1 cellular context compared by ENCODE assay signal in the genomic region with DNA sequence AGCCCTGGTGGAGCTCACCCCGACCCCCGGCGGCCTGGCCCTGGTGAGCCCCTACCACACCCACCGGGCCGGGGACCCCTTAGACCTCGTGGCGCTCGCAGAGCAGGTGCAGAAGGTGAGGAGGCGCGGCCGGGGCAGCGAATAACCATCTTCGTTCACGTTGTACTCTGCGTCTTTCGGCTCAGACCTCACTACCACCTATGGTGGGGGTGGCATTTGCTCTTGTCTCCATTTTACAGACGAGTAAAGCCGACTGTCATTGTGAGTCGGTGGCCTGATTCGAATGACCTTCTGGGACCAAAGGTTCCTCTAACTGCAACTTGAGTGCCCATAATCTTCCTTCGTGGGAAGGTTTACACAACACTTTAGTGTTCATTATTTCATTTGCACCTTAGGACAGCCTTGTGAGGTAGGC.
TF ChIP-seq lines count a peak whose summit lies in the region.

No MANE protein-coding gene starts in this region.

TF ChIP-seq in K562, 482 proteins besides CTCF, POLR2A, EP300 and RAD21 (continued from another document and continues in another):
- TF ChIP-seq E2F5 (CRISPR knock-in tag; IDR thresholded peaks at IDR 0.05) (no peak), ZNF24 (IDR thresholded peaks at IDR 0.05) (0 out of 2 replicates have a peak, but pooled peaks have one; percentile 35), ZNF586 (CRISPR knock-in tag; conservative IDR thresholded peaks at IDR 0.05) (no peak), ZBTB7A (IDR thresholded peaks at IDR 0.05; ENCODE audit: borderline replicate concordance, control insufficient read depth, low read depth, low read length) (peak; percentile 93), MAFK (IDR thresholded peaks at IDR 0.05; ENCODE audit: low read length) (no peak), ZNF778 (CRISPR knock-in tag; IDR thresholded peaks at IDR 0.05) (no peak), RFX1 (IDR thresholded peaks at IDR 0.05) (no peak), MIER1 (IDR thresholded peaks at IDR 0.05; ENCODE audit: low read depth) (no peak), ZNF518B (CRISPR knock-in tag; IDR thresholded peaks at IDR 0.05) (no peak), FOXK1 (CRISPR knock-in tag; IDR thresholded peaks at IDR 0.05; ENCODE audit: borderline replicate concordance) (no peak), DPF2 (IDR thresholded peaks at IDR 0.05) (no peak), PHB2 (IDR thresholded peaks at IDR 0.05; ENCODE audit: low read depth) (no peak), ZNF277 (CRISPR knock-in tag; IDR thresholded peaks at IDR 0.05; ENCODE audit: borderline replicate concordance) (no peak), ZNF644 (tag; IDR thresholded peaks at IDR 0.05; ENCODE audit: low read depth) (no peak), MYC (IDR thresholded peaks at IDR 0.05; ENCODE audit: low read depth, low read length) (peak; percentile 45; the same call in 1 of the 2 replicates), MYC (CRISPR knock-in tag; IDR thresholded peaks at IDR 0.05; ENCODE audit: borderline replicate concordance, low read depth) (no peak), E2F3 (CRISPR knock-in tag; IDR thresholded peaks at IDR 0.05) (no peak), TAF15 (IDR thresholded peaks at IDR 0.05; ENCODE audit: low read depth, low read length) (no peak), ATF2 (CRISPR knock-in tag; IDR thresholded peaks at IDR 0.05) (no peak), NR4A1 (CRISPR knock-in tag; IDR thresholded peaks at IDR 0.05) (no peak), NR4A1 (tag; IDR thresholded peaks at IDR 0.05) (no peak), KAT7 (CRISPR knock-in tag; IDR thresholded peaks at IDR 0.05; ENCODE audit: borderline replicate concordance) (no peak), TCF7 (IDR thresholded peaks at IDR 0.05; ENCODE audit: borderline replicate concordance) (no peak), RBFOX2 (IDR thresholded peaks at IDR 0.05; ENCODE audit: low read depth, low read length) (peak; percentile 60; the same call in 1 of the 2 replicates), PRMT5 (CRISPR knock-in tag; IDR thresholded peaks at IDR 0.05) (no peak), STAT5B (CRISPR knock-in tag; IDR thresholded peaks at IDR 0.05) (no peak), PHF20 (IDR thresholded peaks at IDR 0.05; ENCODE audit: partially characterized antibody) (peak; percentile 35), XRCC5 (IDR thresholded peaks at IDR 0.05; ENCODE audit: low read depth, low read length) (no peak), DMBX1 (CRISPR knock-in tag; IDR thresholded peaks at IDR 0.05; ENCODE audit: borderline replicate concordance) (no peak), KAT8 (IDR thresholded peaks at IDR 0.05; ENCODE audit: low read depth) (no peak), HMG20B (CRISPR knock-in tag; IDR thresholded peaks at IDR 0.05) (no peak), BRF1 (IDR thresholded peaks at IDR 0.05; ENCODE audit: borderline replicate concordance, extremely low read depth, insufficient read length) (no peak), POLR2G (IDR thresholded peaks at IDR 0.05; ENCODE audit: low read depth, low read length) (no peak), HDAC1 (IDR thresholded peaks at IDR 0.05) (peak in 1 of 2 experiments; percentile 90; a peak in 1 of 4 replicates), NEUROD1 (IDR thresholded peaks at IDR 0.05; ENCODE audit: borderline replicate concordance, low read depth, low read length, partially characterized antibody) (no peak), CHD2 (IDR thresholded peaks at IDR 0.05; ENCODE audit: low read depth, low read length) (no peak), NR2C2 (CRISPR knock-in tag; IDR thresholded peaks at IDR 0.05) (0 out of 2 replicates have a peak, but pooled peaks have one; percentile 9), NR2C2 (tag; IDR thresholded peaks at IDR 0.05) (no peak), MXI1 (IDR thresholded peaks at IDR 0.05; ENCODE audit: low read depth, low read length) (0 out of 2 replicates have a peak, but pooled peaks have one; percentile 22)
- TF ChIP-seq, protein P1, sequence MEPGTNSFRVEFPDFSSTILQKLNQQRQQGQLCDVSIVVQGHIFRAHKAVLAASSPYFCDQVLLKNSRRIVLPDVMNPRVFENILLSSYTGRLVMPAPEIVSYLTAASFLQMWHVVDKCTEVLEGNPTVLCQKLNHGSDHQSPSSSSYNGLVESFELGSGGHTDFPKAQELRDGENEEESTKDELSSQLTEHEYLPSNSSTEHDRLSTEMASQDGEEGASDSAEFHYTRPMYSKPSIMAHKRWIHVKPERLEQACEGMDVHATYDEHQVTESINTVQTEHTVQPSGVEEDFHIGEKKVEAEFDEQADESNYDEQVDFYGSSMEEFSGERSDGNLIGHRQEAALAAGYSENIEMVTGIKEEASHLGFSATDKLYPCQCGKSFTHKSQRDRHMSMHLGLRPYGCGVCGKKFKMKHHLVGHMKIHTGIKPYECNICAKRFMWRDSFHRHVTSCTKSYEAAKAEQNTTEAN (CRISPR knock-in tag; IDR thresholded peaks at IDR 0.05): peak; percentile 62; the same call in 1 of the 2 replicates
- TF ChIP-seq, protein P2, sequence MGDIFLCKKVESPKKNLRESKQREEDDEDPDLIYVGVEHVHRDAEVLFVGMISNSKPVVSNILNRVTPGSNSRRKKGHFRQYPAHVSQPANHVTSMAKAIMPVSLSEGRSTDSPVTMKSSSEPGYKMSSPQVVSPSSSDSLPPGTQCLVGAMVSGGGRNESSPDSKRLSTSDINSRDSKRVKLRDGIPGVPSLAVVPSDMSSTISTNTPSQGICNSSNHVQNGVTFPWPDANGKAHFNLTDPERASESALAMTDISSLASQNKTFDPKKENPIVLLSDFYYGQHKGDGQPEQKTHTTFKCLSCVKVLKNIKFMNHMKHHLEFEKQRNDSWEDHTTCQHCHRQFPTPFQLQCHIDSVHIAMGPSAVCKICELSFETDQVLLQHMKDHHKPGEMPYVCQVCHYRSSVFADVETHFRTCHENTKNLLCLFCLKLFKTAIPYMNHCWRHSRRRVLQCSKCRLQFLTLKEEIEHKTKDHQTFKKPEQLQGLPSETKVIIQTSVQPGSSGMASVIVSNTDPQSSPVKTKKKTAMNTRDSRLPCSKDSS (IDR thresholded peaks at IDR 0.05; ENCODE audit: low read depth, partially characterized antibody): no peak
- TF ChIP-seq, protein P3, sequence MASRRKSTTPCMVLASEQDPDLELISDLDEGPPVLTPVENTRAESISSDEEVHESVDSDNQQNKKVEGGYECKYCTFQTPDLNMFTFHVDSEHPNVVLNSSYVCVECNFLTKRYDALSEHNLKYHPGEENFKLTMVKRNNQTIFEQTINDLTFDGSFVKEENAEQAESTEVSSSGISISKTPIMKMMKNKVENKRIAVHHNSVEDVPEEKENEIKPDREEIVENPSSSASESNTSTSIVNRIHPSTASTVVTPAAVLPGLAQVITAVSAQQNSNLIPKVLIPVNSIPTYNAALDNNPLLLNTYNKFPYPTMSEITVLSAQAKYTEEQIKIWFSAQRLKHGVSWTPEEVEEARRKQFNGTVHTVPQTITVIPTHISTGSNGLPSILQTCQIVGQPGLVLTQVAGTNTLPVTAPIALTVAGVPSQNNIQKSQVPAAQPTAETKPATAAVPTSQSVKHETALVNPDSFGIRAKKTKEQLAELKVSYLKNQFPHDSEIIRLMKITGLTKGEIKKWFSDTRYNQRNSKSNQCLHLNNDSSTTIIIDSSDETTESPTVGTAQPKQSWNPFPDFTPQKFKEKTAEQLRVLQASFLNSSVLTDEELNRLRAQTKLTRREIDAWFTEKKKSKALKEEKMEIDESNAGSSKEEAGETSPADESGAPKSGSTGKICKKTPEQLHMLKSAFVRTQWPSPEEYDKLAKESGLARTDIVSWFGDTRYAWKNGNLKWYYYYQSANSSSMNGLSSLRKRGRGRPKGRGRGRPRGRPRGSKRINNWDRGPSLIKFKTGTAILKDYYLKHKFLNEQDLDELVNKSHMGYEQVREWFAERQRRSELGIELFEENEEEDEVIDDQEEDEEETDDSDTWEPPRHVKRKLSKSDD (conservative IDR thresholded peaks at IDR 0.05; ENCODE audit: low read length): 0 out of 2 replicates have a peak, but pooled peaks have one; percentile 32
- TF ChIP-seq, protein P4, sequence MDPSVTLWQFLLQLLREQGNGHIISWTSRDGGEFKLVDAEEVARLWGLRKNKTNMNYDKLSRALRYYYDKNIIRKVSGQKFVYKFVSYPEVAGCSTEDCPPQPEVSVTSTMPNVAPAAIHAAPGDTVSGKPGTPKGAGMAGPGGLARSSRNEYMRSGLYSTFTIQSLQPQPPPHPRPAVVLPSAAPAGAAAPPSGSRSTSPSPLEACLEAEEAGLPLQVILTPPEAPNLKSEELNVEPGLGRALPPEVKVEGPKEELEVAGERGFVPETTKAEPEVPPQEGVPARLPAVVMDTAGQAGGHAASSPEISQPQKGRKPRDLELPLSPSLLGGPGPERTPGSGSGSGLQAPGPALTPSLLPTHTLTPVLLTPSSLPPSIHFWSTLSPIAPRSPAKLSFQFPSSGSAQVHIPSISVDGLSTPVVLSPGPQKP (CRISPR knock-in tag; IDR thresholded peaks at IDR 0.05): no peak
- TF ChIP-seq, protein P5, sequence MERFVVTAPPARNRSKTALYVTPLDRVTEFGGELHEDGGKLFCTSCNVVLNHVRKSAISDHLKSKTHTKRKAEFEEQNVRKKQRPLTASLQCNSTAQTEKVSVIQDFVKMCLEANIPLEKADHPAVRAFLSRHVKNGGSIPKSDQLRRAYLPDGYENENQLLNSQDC (CRISPR knock-in tag; IDR thresholded peaks at IDR 0.05): no peak
- TF ChIP-seq, protein P6, sequence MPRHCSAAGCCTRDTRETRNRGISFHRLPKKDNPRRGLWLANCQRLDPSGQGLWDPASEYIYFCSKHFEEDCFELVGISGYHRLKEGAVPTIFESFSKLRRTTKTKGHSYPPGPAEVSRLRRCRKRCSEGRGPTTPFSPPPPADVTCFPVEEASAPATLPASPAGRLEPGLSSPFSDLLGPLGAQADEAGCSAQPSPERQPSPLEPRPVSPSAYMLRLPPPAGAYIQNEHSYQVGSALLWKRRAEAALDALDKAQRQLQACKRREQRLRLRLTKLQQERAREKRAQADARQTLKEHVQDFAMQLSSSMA (CRISPR knock-in tag; IDR thresholded peaks at IDR 0.05): no peak
- TF ChIP-seq, protein P7, sequence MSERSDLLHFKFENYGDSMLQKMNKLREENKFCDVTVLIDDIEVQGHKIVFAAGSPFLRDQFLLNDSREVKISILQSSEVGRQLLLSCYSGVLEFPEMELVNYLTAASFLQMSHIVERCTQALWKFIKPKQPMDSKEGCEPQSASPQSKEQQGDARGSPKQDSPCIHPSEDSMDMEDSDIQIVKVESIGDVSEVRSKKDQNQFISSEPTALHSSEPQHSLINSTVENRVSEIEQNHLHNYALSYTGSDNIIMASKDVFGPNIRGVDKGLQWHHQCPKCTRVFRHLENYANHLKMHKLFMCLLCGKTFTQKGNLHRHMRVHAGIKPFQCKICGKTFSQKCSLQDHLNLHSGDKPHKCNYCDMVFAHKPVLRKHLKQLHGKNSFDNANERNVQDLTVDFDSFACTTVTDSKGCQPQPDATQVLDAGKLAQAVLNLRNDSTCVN (CRISPR knock-in tag; IDR thresholded peaks at IDR 0.05): no peak
